In the genomic region with DNA sequence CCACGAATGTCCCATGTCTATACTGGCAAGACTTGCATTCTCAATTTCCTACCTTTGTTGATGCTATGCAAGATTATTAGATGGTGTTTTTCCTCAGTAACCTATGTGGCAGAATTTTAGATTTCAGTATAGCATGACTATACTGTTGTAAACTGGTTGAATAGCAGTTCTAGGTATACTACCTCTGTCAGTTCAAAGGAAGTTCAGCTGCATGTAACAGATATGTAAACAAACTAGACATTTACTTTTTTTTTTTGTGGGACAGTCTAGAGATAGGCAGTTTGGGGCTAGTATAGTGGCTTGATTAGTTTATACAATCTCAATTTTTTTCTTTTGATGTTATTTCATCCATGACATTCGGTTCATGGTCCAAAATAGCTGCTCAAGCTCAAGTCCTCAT, we compare ENCODE assay signal across 32 cellular contexts.
"Had no signal": no experiment of that assay in that cellular context is flagged by ENCODE, and none has a peak within 500 bp of the region (broad histone marks: within the 10 kb centered on the region; RNA-seq: fewer than 3 reads in every experiment).

No MANE protein-coding gene starts in this region.

- H3K4me3 ChIP-seq: MG63 had no signal

- H3K27me3 ChIP-seq: MG63 had no signal

- DNase-seq: Karpas-422, Kasumi-1, MG63, MV-4-11, NCI-H1048, NCI-H1092, NCI-H1092 treated with DMSO at 0.1 percent for 48 hours, NCI-H1105, NCI-H1105 treated with DMSO at 0.1 percent for 48 hours, NCI-H1417, NCI-H1417 treated with DMSO at 0.1 percent for 48 hours, NCI-H1436, NCI-H1436 treated with DMSO at 0.1 percent for 48 hours, NCI-H146, NCI-H1694, NCI-H1694 treated with DMSO at 0.1 percent for 48 hours, NCI-H187, NCI-H187 treated with DMSO at 0.1 percent for 48 hours, NCI-H1930, NCI-H2029, NCI-H2029 treated with DMSO at 0.1 percent for 48 hours, NCI-H2081, NCI-H2081 treated with DMSO at 0.1 percent for 48 hours, NCI-H2107, NCI-H2171, NCI-H2227 treated with DMSO at 0.1 percent for 48 hours, NCI-H226, NCI-H345, NCI-H446, NCI-H446 treated with DMSO at 0.1 percent for 48 hours, NCI-H510A, NCI-H510A treated with DMSO at 0.1 percent for 48 hours had no signal

- H3K36me3 ChIP-seq: MG63 had no signal

- H3K9me3 ChIP-seq: MG63 had no signal
